Comparison of ENCODE assay signal across 34 cellular contexts in the genomic region with DNA sequence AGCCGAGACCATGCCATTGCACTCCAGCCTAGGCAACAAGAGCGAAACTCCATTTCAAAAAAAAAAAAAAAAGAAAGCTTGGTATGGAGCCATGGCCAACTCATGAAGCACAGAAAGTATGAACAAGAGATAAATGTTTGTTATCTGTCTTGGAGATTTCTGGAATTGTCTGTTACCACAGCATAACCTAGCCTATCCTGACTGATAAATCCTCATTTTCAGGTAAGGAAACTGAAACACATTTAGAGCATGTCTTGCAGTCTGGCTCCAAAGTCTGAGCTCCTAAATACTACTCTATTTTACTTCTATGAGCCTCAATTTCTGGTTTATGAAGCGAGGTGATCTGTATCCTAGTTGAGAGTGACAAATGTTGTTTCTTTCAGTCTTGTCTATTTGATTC.
"Had no signal": no experiment of that assay in that cellular context is flagged by ENCODE, and none has a peak within 500 bp of the region (broad histone marks: within the 10 kb centered on the region; RNA-seq: fewer than 3 reads in every experiment).

No MANE protein-coding gene starts in this region.

- H3K27me3 ChIP-seq: adrenal gland, ascending aorta, body of pancreas, brain microvascular endothelial cell, breast epithelium, cardiac muscle cell had no signal

- H3K36me3 ChIP-seq: adrenal gland, ascending aorta, brain microvascular endothelial cell, breast epithelium, cardiac muscle cell had no signal

- ATAC-seq: activated naive CD4-positive, alpha-beta T cell treated with anti-CD3 and anti-CD28 coated beads, Interleukin-2, amount 50 U/mL, for 72 hours; activated naive CD8-positive, alpha-beta T cell treated with anti-CD3 and anti-CD28 coated beads, Interleukin-2, amount 50 U/mL, for 24 hours; activated T-cell treated with anti-CD3 and anti-CD28 coated beads, Interleukin-2, amount 50 U/mL, for 4 hours; activated T-cell treated with anti-CD3 and anti-CD28 coated beads, Interleukin-2, amount 50 U/mL, for 72 hours; activated T-helper 17 cell treated with anti-CD3 and anti-CD28 coated beads, Interleukin-2, amount 50 U/mL, for 72 hours; body of pancreas had no signal

- H3K9me3 ChIP-seq: adrenal gland, ascending aorta, body of pancreas, breast epithelium had no signal

- DNase-seq: activated effector memory CD4-positive, alpha-beta T cell treated with anti-CD3 and anti-CD28 coated beads, Interleukin-2, amount 50 U/mL, for 16 hours; activated effector memory CD4-positive, alpha-beta T cell treated with Interleukin-2 at 50 U/mL for 16 hours; activated gamma-delta T cell; activated gamma-delta T cell treated with Interleukin-2 at 50 U/mL for 16 hours; activated naive CD4-positive, alpha-beta T cell; activated naive CD4-positive, alpha-beta T cell treated with anti-CD3 and anti-CD28 coated beads for 36 hours; activated naive CD4-positive, alpha-beta T cell treated with anti-CD3 and anti-CD28 coated beads, Interleukin-2, amount 10 ng/mL, durations not matched to agents 7 days and 5 days; activated naive CD4-positive, alpha-beta T cell treated with anti-CD3 and anti-CD28 coated beads, Interleukin-2, amount 50 U/mL, for 16 hours; activated naive CD4-positive, alpha-beta T cell treated with Interleukin-2 at 50 U/mL for 16 hours; activated naive CD8-positive, alpha-beta T cell treated with anti-CD3 and anti-CD28 coated beads for 36 hours; activated naive CD8-positive, alpha-beta T cell treated with anti-CD3 and anti-CD28 coated beads, Interleukin-2, amount 10 ng/mL, durations not matched to agents 7 days and 5 days; activated naive CD8-positive, alpha-beta T cell treated with anti-CD3 and anti-CD28 coated beads, Interleukin-2, amount 50 U/mL, for 24 hours; activated T-cell treated with anti-CD3 and anti-CD28 coated beads, Interleukin-2, amount 50 U/mL, for 1 hour; activated T-cell treated with anti-CD3 and anti-CD28 coated beads, Interleukin-2, amount 50 U/mL, for 24 hours; activated T-cell treated with anti-CD3 and anti-CD28 coated beads, Interleukin-2, amount 50 U/mL, for 4 hours; activated T-cell treated with anti-CD3 and anti-CD28 coated beads, Interleukin-2, amount 50 U/mL, for 48 hours; activated T-cell treated with anti-CD3 and anti-CD28 coated beads, Interleukin-2, amount 50 U/mL, for 72 hours; adrenal gland; amniotic stem cell; amygdala; anterior cingulate cortex; aorta; body of pancreas; brain microvascular endothelial cell; caudate nucleus; central memory CD4-positive, alpha-beta T cell; cerebellar nuclear complex had no signal

- H3K4me1 ChIP-seq: ascending aorta, body of pancreas, breast epithelium had no signal

- FAIRE-seq: astrocyte, bronchial epithelial cell had no signal

- H3K27ac ChIP-seq: adrenal gland, ascending aorta, body of pancreas, brain microvascular endothelial cell, breast epithelium, cardiac muscle cell had no signal

- H3K4me3 ChIP-seq: adrenal gland, ascending aorta, body of pancreas, breast epithelium, cardiac muscle cell had no signal
